19 cellular contexts compared by ENCODE assay signal in genomic region chr6:32664354-32664753, GRCh38. TPM values are rescaled to one million over a fixed set of nuclear protein-coding genes. Genes with fewer than 3 reads are reported as not detected.
A peak's percentile ranks its signal among the peaks of the same experiment; 100 is the strongest.
DNase-seq lines count a peak whose midpoint lies in the region; ATAC-seq and TF ChIP-seq lines count a peak whose summit lies in the region.
"Had no signal": no experiment of that assay in that cellular context is flagged by ENCODE, and none has a peak within 500 bp of the region (broad histone marks: within the 10 kb centered on the region; RNA-seq: fewer than 3 reads in every experiment).

No MANE protein-coding gene starts in this region.

- peak overlapping the region; percentile 67 for H3K4me3 ChIP-seq in CD4-positive, CD25-positive, alpha-beta regulatory T cell (ENCODE audit: low read depth, low read length)
- peak overlapping the region; percentile 80 for H3K4me3 ChIP-seq in GM08714 (ENCODE audit: low read length)
- peak overlapping the region; percentile 15 for H3K4me3 ChIP-seq in mesodermal cell (ENCODE audit: extremely low read depth, insufficient read depth, low read length, poor library complexity, severe bottlenecking)
- no peak overlapping the region for H3K4me3 ChIP-seq in tibial nerve
- H3K4me3 ChIP-seq in prostate gland = no peak overlapping the region
- H3K4me3 ChIP-seq: GM23248, SJSA1 had no signal

- no peak for TF ChIP-seq POLR2A in tibial nerve (IDR thresholded peaks at IDR 0.05)
- no peak for TF ChIP-seq POLR2A in prostate gland (IDR thresholded peaks at IDR 0.05)

- no peaks in the 10 kb centered on the region for H3K9me3 Mint-ChIP-seq in CD4-positive, CD25-positive, alpha-beta regulatory T cell
- H3K9me3 Mint-ChIP-seq in activated T-helper 17 cell treated with anti-CD3 and anti-CD28 coated beads, Interleukin-2, amount 50 U/mL, for 72 hours = no peaks in the 10 kb centered on the region
- H3K9me3 Mint-ChIP-seq: activated T-cell treated with anti-CD3 and anti-CD28 coated beads, Interleukin-2, amount 50 U/mL, for 72 hours had no signal

- H3K27me3 Mint-ChIP-seq in CD4-positive, CD25-positive, alpha-beta regulatory T cell = peaks cover 5% of the 10 kb centered on the region
- no peaks in the 10 kb centered on the region for H3K27me3 Mint-ChIP-seq in activated T-helper 17 cell treated with anti-CD3 and anti-CD28 coated beads, Interleukin-2, amount 50 U/mL, for 72 hours

- H3K4me3 Mint-ChIP-seq in CD4-positive, CD25-positive, alpha-beta regulatory T cell = peak overlapping the region in 3 of 4 donors; percentile 92 to 97 (median 96)
- peak overlapping the region; percentile 80 for H3K4me3 Mint-ChIP-seq in activated T-helper 17 cell treated with anti-CD3 and anti-CD28 coated beads, Interleukin-2, amount 50 U/mL, for 72 hours

- no peaks in the 10 kb centered on the region for H3K27me3 ChIP-seq in CD4-positive, CD25-positive, alpha-beta regulatory T cell (ENCODE audit: control insufficient read depth, insufficient read depth, low read length)
- H3K27me3 ChIP-seq in tibial nerve (no peaks in the 10 kb centered on the region), prostate gland (replicated peaks; ENCODE audit: insufficient read depth) (no peaks in the 10 kb centered on the region)
- H3K27me3 ChIP-seq: upper lobe of left lung had no signal

- peaks cover 18% of the 10 kb centered on the region for H3K4me1 ChIP-seq in CD4-positive, CD25-positive, alpha-beta regulatory T cell (ENCODE audit: control insufficient read depth, insufficient read depth, low read length, poor library complexity, severe bottlenecking)
- H3K4me1 ChIP-seq in mesodermal cell (ENCODE audit: control insufficient read depth, insufficient read depth, low read length, poor library complexity, severe bottlenecking) (no peaks in the 10 kb centered on the region), tibial nerve (no peaks in the 10 kb centered on the region), prostate gland (replicated peaks) (no peaks in the 10 kb centered on the region)
- H3K4me1 ChIP-seq: SJSA1 had no signal

- ATAC-seq in CD4-positive, CD25-positive, alpha-beta regulatory T cell (ENCODE audit: low read depth in 2 of 2) = no peak
- no peak for ATAC-seq in activated T-helper 17 cell treated with anti-CD3 and anti-CD28 coated beads, Interleukin-2, amount 50 U/mL, for 72 hours (replicated peaks)

- TF ChIP-seq CTCF in tibial nerve (IDR thresholded peaks at IDR 0.05) (no peak), prostate gland (IDR thresholded peaks at IDR 0.05) (no peak)

- peaks cover 14% of the 10 kb centered on the region for H3K36me3 Mint-ChIP-seq in CD4-positive, CD25-positive, alpha-beta regulatory T cell
- peaks cover 9% of the 10 kb centered on the region for H3K36me3 Mint-ChIP-seq in activated T-helper 17 cell treated with anti-CD3 and anti-CD28 coated beads, Interleukin-2, amount 50 U/mL, for 72 hours (ENCODE audit: low read depth)

- H3K4me1 Mint-ChIP-seq in CD4-positive, CD25-positive, alpha-beta regulatory T cell = peaks cover 18 to 68% (median 55%) of the 10 kb centered on the region in 4 donors
- H3K4me1 Mint-ChIP-seq in activated T-helper 17 cell treated with anti-CD3 and anti-CD28 coated beads, Interleukin-2, amount 50 U/mL, for 72 hours = peaks cover 15% of the 10 kb centered on the region

- peak overlapping the region in 1 of 3 donors; percentile 95 for H3K27ac Mint-ChIP-seq in CD4-positive, CD25-positive, alpha-beta regulatory T cell
- H3K27ac Mint-ChIP-seq in activated T-helper 17 cell treated with anti-CD3 and anti-CD28 coated beads, Interleukin-2, amount 50 U/mL, for 72 hours = no peak overlapping the region
- H3K27ac Mint-ChIP-seq: activated T-cell treated with anti-CD3 and anti-CD28 coated beads, Interleukin-2, amount 50 U/mL, for 72 hours had no signal

- peaks cover 2% of the 10 kb centered on the region for H3K36me3 ChIP-seq in CD4-positive, CD25-positive, alpha-beta regulatory T cell (ENCODE audit: control insufficient read depth, insufficient read depth, low read length)
- H3K36me3 ChIP-seq in mesodermal cell (ENCODE audit: control insufficient read depth, insufficient read depth, low read length) = no peaks in the 10 kb centered on the region
- H3K36me3 ChIP-seq in tibial nerve = no peaks in the 10 kb centered on the region
- H3K36me3 ChIP-seq in prostate gland = no peaks in the 10 kb centered on the region
- H3K36me3 ChIP-seq: SJSA1, upper lobe of left lung had no signal

- DNase-seq in CD4-positive, CD25-positive, alpha-beta regulatory T cell = peak in 1 of 3 donors; percentile 7
- no peak for DNase-seq in tibial nerve (ENCODE audit: low spot score in 2 of 2)
- DNase-seq in GM19238 (ENCODE audit: insufficient read length, low spot score) = no peak
- DNase-seq in prostate gland (ENCODE audit: low spot score) = no peak
- no peak for DNase-seq in NCI-H748 treated with DMSO at 0.1 percent for 48 hours (lab: John Stamatoyannopoulos, UW)
- DNase-seq: AML-193, DMS79, IMR-90, mesendoderm, NCI-H1048, NCI-H2171 treated with DMSO at 0.1 percent for 48 hours had no signal

- no peak for TF ChIP-seq EP300 in tibial nerve (IDR thresholded peaks at IDR 0.05)

- H3K9me3 ChIP-seq in CD4-positive, CD25-positive, alpha-beta regulatory T cell (ENCODE audit: control insufficient read depth in 2 of 2, low read length in 2 of 2) = no peaks in the 10 kb centered on the region
- H3K9me3 ChIP-seq in mesodermal cell (ENCODE audit: control insufficient read depth, low read length) (no peaks in the 10 kb centered on the region), tibial nerve (no peaks in the 10 kb centered on the region), prostate gland (no peaks in the 10 kb centered on the region)
- H3K9me3 ChIP-seq: SJSA1, upper lobe of left lung had no signal

- WGBS in mesodermal cell (ENCODE audit: insufficient coverage in 2 of 2), 2 experiments = 79 to 80% methylated on average over 5 to 9 of the region's 26 CpGs
- WGBS in tibial nerve, 2 donors = 9 to 10% methylated on average over 7 to 9 of the region's 26 CpGs
- WGBS in prostate gland = 11% methylated on average over 23 of the region's 26 CpGs

- peak overlapping the region; percentile 82 for H3K27ac ChIP-seq in CD4-positive, CD25-positive, alpha-beta regulatory T cell (ENCODE audit: insufficient read depth, low read length, poor library complexity, severe bottlenecking)
- H3K27ac ChIP-seq in mesodermal cell (ENCODE audit: low read depth, low read length, severe bottlenecking) = no peak overlapping the region
- no peak overlapping the region for H3K27ac ChIP-seq in tibial nerve
- H3K27ac ChIP-seq in prostate gland = no peak overlapping the region
- H3K27ac ChIP-seq: GM23248, SJSA1, upper lobe of left lung had no signal

- intact Hi-C loops in prostate gland (cut with DNase I) = no loop called here

RNA-seq across cellular contexts. Expression of gene HLA-DQB1, which starts 2.1 kb away (rescaled TPM):
- total RNA-seq in CD4-positive, CD25-positive, alpha-beta regulatory T cell = 204 TPM
- polyA plus RNA-seq in CD4-positive, CD25-positive, alpha-beta regulatory T cell = 100 to 1,000 TPM in 2 of 4 donors, 10 to 100 TPM in 1, 1 to 10 TPM in 1; 6.1 to 234 (median 99.9) TPM
- total RNA-seq in activated T-helper 17 cell treated with anti-CD3 and anti-CD28 coated beads, Interleukin-2, amount 50 U/mL, for 72 hours = 10 to 100 TPM in 1 of 2 donors, 1 to 10 TPM in 1; 3.4 to 25.5 TPM
- 14.9 TPM for polyA plus RNA-seq in mesodermal cell (2013, experiment 1 of 2)
- 15.7 TPM for polyA plus RNA-seq in mesodermal cell (2013, experiment 2 of 2)
- total RNA-seq in tibial nerve = 10 to 100 TPM in 1 of 4 donors, 1 to 10 TPM in 2, under 1 TPM in 1; 0.90 to 12.0 (median 3.0) TPM
- total RNA-seq in prostate gland = 1 to 10 TPM; 1.0 to 3.0 TPM
- total RNA-seq: fibroblast of villous mesenchyme, GM23248, IMR-90, SJSA1 had no signal
- polyA plus RNA-seq: GM23248, IMR-90 had no signal

RNA-seq across cellular contexts. Expression of gene HLA-DQA1, which starts 27.1 kb away (rescaled TPM):
- total RNA-seq in CD4-positive, CD25-positive, alpha-beta regulatory T cell = 20.3 TPM
- 10 to 100 TPM in 3 of 4 donors, 1 to 10 TPM in 1; 4.2 to 86.7 (median 21.8) TPM for polyA plus RNA-seq in CD4-positive, CD25-positive, alpha-beta regulatory T cell
- 10 to 100 TPM in 1 of 2 donors, 1 to 10 TPM in 1; 1.1 to 11.6 TPM for total RNA-seq in activated T-helper 17 cell treated with anti-CD3 and anti-CD28 coated beads, Interleukin-2, amount 50 U/mL, for 72 hours
- polyA plus RNA-seq in mesodermal cell (2013, experiment 1 of 2) = not detected
- not detected for polyA plus RNA-seq in mesodermal cell (2013, experiment 2 of 2)
- 10 to 100 TPM in 1 of 4 donors, 1 to 10 TPM in 2, under 1 TPM in 1; 0.30 to 17.2 (median 9.2) TPM for total RNA-seq in tibial nerve
- 1 to 10 TPM; 2.4 to 3.7 TPM for total RNA-seq in prostate gland
- total RNA-seq: fibroblast of villous mesenchyme, GM23248, IMR-90, SJSA1 had no signal
- polyA plus RNA-seq: GM23248, IMR-90 had no signal

Comparison
In these comparisons a context has a peak if more than half of its experiments do, and no peak if none do; other contexts are left out.
1. H3K4me3 ChIP-seq: peak in CD4-positive, CD25-positive, alpha-beta regulatory T cell (single experiment), GM08714 (single experiment) and mesodermal cell (single experiment); none in tibial nerve (0 of 4) and prostate gland (0 of 2).